18 cellular contexts compared by ENCODE assay signal in the genomic region with DNA sequence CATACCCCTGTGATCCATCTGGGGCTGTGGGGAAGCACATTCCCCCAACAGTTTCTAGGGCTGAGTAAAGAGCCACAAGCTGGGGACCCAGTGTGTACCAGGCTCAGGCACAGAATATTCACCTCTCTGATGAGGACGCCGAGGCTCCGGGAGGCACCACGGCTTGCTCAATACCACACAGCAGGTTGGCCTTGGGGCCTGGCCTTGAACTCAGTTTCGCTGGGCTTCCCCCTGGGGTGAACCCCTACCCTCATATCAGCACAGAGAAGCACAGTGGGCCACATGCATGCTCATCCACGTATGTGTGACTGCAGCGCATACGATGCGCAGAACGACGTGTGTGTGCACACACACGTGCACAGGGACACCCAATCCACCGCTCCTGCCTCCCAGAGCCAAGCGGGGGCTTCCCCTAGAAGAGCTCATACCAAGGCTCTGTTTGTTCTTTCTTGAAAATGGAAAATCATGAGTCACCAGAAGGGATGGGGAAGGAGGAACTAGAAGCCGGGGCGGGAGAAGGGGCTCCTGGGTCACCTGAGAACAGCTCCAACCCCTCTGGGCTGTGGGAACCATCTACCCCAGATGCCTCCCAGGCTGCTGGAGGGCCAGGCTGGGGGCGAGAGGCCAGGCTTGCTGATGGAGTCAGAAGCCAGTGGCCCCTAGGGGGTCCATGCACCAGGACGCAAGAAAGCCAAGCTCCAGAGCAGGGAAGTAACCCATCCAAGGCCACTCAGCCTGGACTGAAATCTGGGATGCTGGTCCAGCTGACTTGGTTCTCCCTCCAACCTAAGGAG. TPM values are rescaled to one million over a fixed set of nuclear protein-coding genes. Genes with fewer than 3 reads are reported as not detected.
DNase-seq lines count a peak whose midpoint lies in the region; ATAC-seq, FAIRE-seq and TF ChIP-seq lines count a peak whose summit lies in the region.
"Had no signal": no experiment of that assay in that cellular context is flagged by ENCODE, and none has a peak within 500 bp of the region (broad histone marks: within the 10 kb centered on the region; RNA-seq: fewer than 3 reads in every experiment).

No MANE protein-coding gene starts in this region.

- TF ChIP-seq RAD21 in HepG2 (CRISPR knock-in tag; IDR thresholded peaks at IDR 0.05), result no peak

- no peak overlapping the region for H2AFZ ChIP-seq in HepG2 (ENCODE audit: low read length)
- H2AFZ ChIP-seq: parathyroid adenoma had no signal

- TF ChIP-seq POLR2A in HepG2 (IDR thresholded peaks at IDR 0.05; ENCODE audit: insufficient read depth in 1 of 2, low read depth in 2 of 2, low read length in 2 of 2) (no peak), vagina (IDR thresholded peaks at IDR 0.05) (no peak)

- no peak overlapping the region for H3K9ac ChIP-seq in HepG2 (ENCODE audit: insufficient read depth, low read depth, low read length)
- H3K9ac ChIP-seq: parathyroid adenoma had no signal

- peaks cover 28% of the 10 kb centered on the region for H3K4me1 ChIP-seq in HepG2 (ENCODE audit: insufficient read depth, low read length)
- peaks cover 2% of the 10 kb centered on the region for H3K4me1 ChIP-seq in vagina
- H3K4me1 ChIP-seq: parathyroid adenoma had no signal

- H3K9me3 ChIP-seq in WERI-Rb-1 (ENCODE audit: severe bottlenecking), result no peaks in the 10 kb centered on the region
- no peaks in the 10 kb centered on the region for H3K9me3 ChIP-seq in HepG2 (ENCODE audit: low read length)
- peaks cover 6% of the 10 kb centered on the region for H3K9me3 ChIP-seq in vagina

- H3K27ac ChIP-seq in WERI-Rb-1 (peak overlapping the region; percentile 61), HepG2 (ENCODE audit: extremely low read length, insufficient read depth, low read length) (no peak overlapping the region), vagina (no peak overlapping the region)
- H3K27ac ChIP-seq: parathyroid adenoma, stomach had no signal

- POLR2A ChIA-PET in HepG2 (lab: Yijun Ruan, JAX), result interaction anchor here (0.7 to 1.0 kb wide), 2 partner anchors 39 to 48 kb away, joined by 3 to 4 read pairs; no protein-coding TSS in a partner anchor
- POLR2A ChIA-PET in activated CD4-positive, alpha-beta memory T cell treated with anti-CD3 and anti-CD28 coated beads, Interleukin-2, amount 10 ng/mL, durations not matched to agents 7 days and 5 days (lab: Charles Lee), result no interaction called here

- WGBS in HepG2 (ENCODE audit: low lambda C conversion rate), result 14% methylated on average over 3 of the region's 18 CpGs

- H3K36me3 Mint-ChIP-seq in activated CD4-positive, alpha-beta memory T cell treated with anti-CD3 and anti-CD28 coated beads, Interleukin-2, amount 10 ng/mL, durations not matched to agents 7 days and 5 days (ENCODE audit: low read depth), result no peaks in the 10 kb centered on the region

- ATAC-seq in HepG2 (peak; percentile 28), HG03045 (IDR thresholded peaks at IDR 0.05; ENCODE audit: unreplicated experiment) (no peak), HG03039 (IDR thresholded peaks at IDR 0.05; ENCODE audit: unreplicated experiment) (no peak)

- in situ Hi-C loops in HepG2 (cut with HindIII; ENCODE audit: extremely low pct_ligation_motif_present, low pct_unique_long_range_greater_than_20kb), result no loop called here

- no peak overlapping the region; the same call in 1 of the 2 replicates for H3K4me2 ChIP-seq in HepG2 (ENCODE audit: low read depth, low read length)

- peaks cover 5% of the 10 kb centered on the region for H3K4me1 Mint-ChIP-seq in activated CD4-positive, alpha-beta memory T cell treated with anti-CD3 and anti-CD28 coated beads, Interleukin-2, amount 10 ng/mL, durations not matched to agents 7 days and 5 days

- intact Hi-C loops in HepG2 (cut with micrococcal nuclease; ENCODE audit: unreplicated experiment), result no loop called here
- intact Hi-C loops in vagina (cut with DNase I), result no loop called here

- peaks cover 2% of the 10 kb centered on the region for H3K9me3 Mint-ChIP-seq in activated CD4-positive, alpha-beta memory T cell treated with anti-CD3 and anti-CD28 coated beads, Interleukin-2, amount 10 ng/mL, durations not matched to agents 7 days and 5 days

- CTCF ChIA-PET in HepG2 (lab: Yijun Ruan, JAX; ENCODE audit: low intra/inter-chr PET ratio, low total read pairs), result no interaction called here
- CTCF ChIA-PET in activated CD4-positive, alpha-beta memory T cell treated with anti-CD3 and anti-CD28 coated beads, Interleukin-2, amount 10 ng/mL, durations not matched to agents 7 days and 5 days (lab: Charles Lee), result interaction anchor here (0.5 to 4.4 kb wide), 5 partner anchors 20 to 98 kb away, joined by 3 to 22 read pairs (median 4); no protein-coding TSS in a partner anchor

- H4K20me1 ChIP-seq in HepG2 (ENCODE audit: insufficient read depth, low read length), result no peaks in the 10 kb centered on the region; the same call in 1 of the 2 replicates

- H3K79me2 ChIP-seq in HepG2 (ENCODE audit: insufficient read depth, low read length), result no peaks in the 10 kb centered on the region
- H3K79me2 ChIP-seq: parathyroid adenoma had no signal

- FAIRE-seq in HTR-8/SVneo (lab: Jason Lieb, UNC) (peak; percentile 40), HepG2 (lab: Jason Lieb, UNC) (no peak)
- FAIRE-seq: GM12891, kidney, small intestine had no signal

- H3K4me3 ChIP-seq in WERI-Rb-1 (ENCODE audit: low read depth, low read length), result no peak overlapping the region
- no peak overlapping the region for H3K4me3 ChIP-seq in HepG2 (replicated peaks in 1 of 3; ENCODE audit: insufficient read depth in 1 of 3, low read depth in 2 of 3, low read length in 3 of 3)
- H3K4me3 ChIP-seq in vagina, result no peak overlapping the region
- H3K4me3 ChIP-seq: stomach had no signal

- BruUV-seq in HepG2 (replicated peaks; lab: Mats Ljungman, UMichigan), result no TSS peak

- peaks cover 51% of the 10 kb centered on the region for H3K27me3 Mint-ChIP-seq in activated CD4-positive, alpha-beta memory T cell treated with anti-CD3 and anti-CD28 coated beads, Interleukin-2, amount 10 ng/mL, durations not matched to agents 7 days and 5 days

- no peak for TF ChIP-seq EP300 in HepG2 (IDR thresholded peaks at IDR 0.05; ENCODE audit: low read depth in 2 of 2, low read length in 2 of 2)
- no peak for TF ChIP-seq EP300 in HepG2 (CRISPR knock-in tag; IDR thresholded peaks at IDR 0.05; ENCODE audit: borderline replicate concordance)

- no peak for TF ChIP-seq CTCF in WERI-Rb-1 (IDR thresholded peaks at IDR 0.05; ENCODE audit: low read depth, low read length)
- no peak for TF ChIP-seq CTCF in HepG2 (CRISPR knock-in tag; IDR thresholded peaks at IDR 0.05)
- no peak for TF ChIP-seq CTCF in vagina (IDR thresholded peaks at IDR 0.05)

- no peak overlapping the region for H3K27ac Mint-ChIP-seq in activated CD4-positive, alpha-beta memory T cell treated with anti-CD3 and anti-CD28 coated beads, Interleukin-2, amount 10 ng/mL, durations not matched to agents 7 days and 5 days

- no peak overlapping the region for H3K4me3 Mint-ChIP-seq in activated CD4-positive, alpha-beta memory T cell treated with anti-CD3 and anti-CD28 coated beads, Interleukin-2, amount 10 ng/mL, durations not matched to agents 7 days and 5 days

- no peaks in the 10 kb centered on the region for H3K27me3 ChIP-seq in WERI-Rb-1 (ENCODE audit: insufficient read depth, low read depth, severe bottlenecking)
- H3K27me3 ChIP-seq in HepG2 (ENCODE audit: control insufficient read depth in 1 of 2, insufficient read depth in 2 of 2, low read length in 2 of 2), result peaks cover 0 to 4% of the 10 kb centered on the region in 2 experiments; a peak in 2 of 5 replicates
- peaks cover 5% of the 10 kb centered on the region for H3K27me3 ChIP-seq in vagina

- no peaks in the 10 kb centered on the region for H3K36me3 ChIP-seq in WERI-Rb-1
- no peaks in the 10 kb centered on the region for H3K36me3 ChIP-seq in HepG2 (replicated peaks in 1 of 2; ENCODE audit: control insufficient read depth in 1 of 2, insufficient read depth in 2 of 2, low read length in 2 of 2)
- H3K36me3 ChIP-seq in vagina, result no peaks in the 10 kb centered on the region
- H3K36me3 ChIP-seq: stomach had no signal

- DNase-seq in COLO829 (ENCODE audit: low spot score), result peak; percentile 60
- no peak for DNase-seq in HTR-8/SVneo (ENCODE audit: insufficient read length, low spot score)
- DNase-seq in WERI-Rb-1, result no peak
- DNase-seq in HepG2 (ENCODE audit: low spot score), result no peak
- no peak for DNase-seq in activated CD4-positive, alpha-beta memory T cell treated with anti-CD3 and anti-CD28 coated beads, Interleukin-2, amount 10 ng/mL, durations not matched to agents 7 days and 5 days
- DNase-seq in vagina (ENCODE audit: extremely low spot score in 2 of 2), result no peak
- DNase-seq: activated CD4-positive, alpha-beta T cell treated with anti-CD3 and anti-CD28 coated beads, Interleukin-2, amount 50 U/mL, for 4 hours; cortex of kidney; kidney; MM.1S; small intestine; stomach; T-helper 2 cell had no signal

RNA-seq across cellular contexts. Expression of gene PDE4C, which starts 4.9 kb away (rescaled TPM):
- total RNA-seq in HepG2 (2016; rRNA removed; fragmentation: Illumina TruSeq; extraction: Trizol) (0.90 and 1.4 TPM in 2 replicates), vagina (0.98 TPM)
- total RNA-seq in HepG2 (2016; cell fraction: cytosol; rRNA removed; fragmentation: Illumina TruSeq; extraction: Trizol; ENCODE audit: low read depth), result 0.30 and 0.44 TPM in 2 replicates
- total RNA-seq in HepG2 (2016; cell fraction: insoluble cytoplasmic fraction; rRNA removed; fragmentation: Illumina TruSeq; extraction: Trizol), result 0.49 and 1.5 TPM in 2 replicates
- total RNA-seq in HepG2 (2016; cell fraction: membrane; rRNA removed; fragmentation: Illumina TruSeq; extraction: Trizol), result 0.07 and 0.37 TPM in 2 replicates
- 1.7 and 2.4 TPM in 2 replicates for total RNA-seq in HepG2 (2016; cell fraction: nucleus; rRNA removed; fragmentation: Illumina TruSeq; extraction: Trizol)
- 14.0 and 17.9 TPM in 2 replicates for polyA plus RNA-seq in HepG2 (2011; rRNA removed)
- polyA plus RNA-seq in HepG2 (2011; cell fraction: cytosol; rRNA removed), result 3.4 and 4.6 TPM in 2 replicates
- 128 and 158 TPM in 2 replicates for polyA plus RNA-seq in HepG2 (2011; cell fraction: nucleus; rRNA removed)
- 2.2 and 3.2 TPM in 2 replicates for polyA plus RNA-seq in HepG2 (2012)
- not detected in 2 replicates for polyA plus RNA-seq in HepG2 (2016; cell fraction: cytosol; fragmentation: Illumina TruSeq; extraction: Trizol; ENCODE audit: low read depth)
- polyA plus RNA-seq in HepG2 (2016; cell fraction: insoluble cytoplasmic fraction; fragmentation: Illumina TruSeq; extraction: Trizol; ENCODE audit: low read depth), result 0.33 and 0.37 TPM in 2 replicates
- polyA plus RNA-seq in HepG2 (2016; cell fraction: membrane; fragmentation: Illumina TruSeq; extraction: Trizol; ENCODE audit: low read depth), result not detected in 2 replicates
- polyA plus RNA-seq in HepG2 (2016; cell fraction: nucleus; fragmentation: Illumina TruSeq; extraction: Trizol; ENCODE audit: insufficient read depth, low read depth), result 10.9 and 11.5 TPM in 2 replicates
- 0.56 and 12.3 TPM in 2 replicates for polyA minus RNA-seq in HepG2 (2011; rRNA and poly(A)+ RNA removed; ENCODE audit: low replicate concordance)
- polyA minus RNA-seq in HepG2 (2011; cell fraction: cytosol; rRNA and poly(A)+ RNA removed), result 1.5 and 3.1 TPM in 2 replicates
- polyA minus RNA-seq in HepG2 (2011; cell fraction: nucleus; rRNA and poly(A)+ RNA removed), result 30.4 and 31.1 TPM in 2 replicates
- total RNA-seq in activated CD4-positive, alpha-beta memory T cell treated with anti-CD3 and anti-CD28 coated beads, Interleukin-2, amount 10 ng/mL, durations not matched to agents 7 days and 5 days, result under 1 TPM; 0.13 to 0.18 TPM
- polyA plus RNA-seq: CD14-positive monocyte had no signal

RNA-seq across cellular contexts. Expression of gene RAB3A, which starts 27.3 kb away (rescaled TPM):
- total RNA-seq in HepG2 (2016; rRNA removed; fragmentation: Illumina TruSeq; extraction: Trizol) (0.53 and 0.58 TPM in 2 replicates), vagina (5.6 TPM)
- total RNA-seq in HepG2 (2016; cell fraction: cytosol; rRNA removed; fragmentation: Illumina TruSeq; extraction: Trizol; ENCODE audit: low read depth), result 1.5 and 2.4 TPM in 2 replicates
- total RNA-seq in HepG2 (2016; cell fraction: insoluble cytoplasmic fraction; rRNA removed; fragmentation: Illumina TruSeq; extraction: Trizol), result 0.61 and 1.2 TPM in 2 replicates
- total RNA-seq in HepG2 (2016; cell fraction: membrane; rRNA removed; fragmentation: Illumina TruSeq; extraction: Trizol), result 1.4 and 1.8 TPM in 2 replicates
- 1.0 and 1.4 TPM in 2 replicates for total RNA-seq in HepG2 (2016; cell fraction: nucleus; rRNA removed; fragmentation: Illumina TruSeq; extraction: Trizol)
- polyA plus RNA-seq in HepG2 (2011; rRNA removed), result 0.95 and 0.98 TPM in 2 replicates
- 1.4 TPM in 2 replicates for polyA plus RNA-seq in HepG2 (2011; cell fraction: cytosol; rRNA removed)
- 2.7 and 3.2 TPM in 2 replicates for polyA plus RNA-seq in HepG2 (2011; cell fraction: nucleus; rRNA removed)
- polyA plus RNA-seq in HepG2 (2012), result 1.8 and 2.1 TPM in 2 replicates
- 0.90 and 0.94 TPM in 2 replicates for polyA plus RNA-seq in HepG2 (2016; cell fraction: cytosol; fragmentation: Illumina TruSeq; extraction: Trizol; ENCODE audit: low read depth)
- polyA plus RNA-seq in HepG2 (2016; cell fraction: insoluble cytoplasmic fraction; fragmentation: Illumina TruSeq; extraction: Trizol; ENCODE audit: low read depth), result 1.1 and 2.1 TPM in 2 replicates
- polyA plus RNA-seq in HepG2 (2016; cell fraction: membrane; fragmentation: Illumina TruSeq; extraction: Trizol; ENCODE audit: low read depth), result 1.1 TPM in 2 replicates
- 2.0 and 3.3 TPM in 2 replicates for polyA plus RNA-seq in HepG2 (2016; cell fraction: nucleus; fragmentation: Illumina TruSeq; extraction: Trizol; ENCODE audit: insufficient read depth, low read depth)
- 4.2 and 9.4 TPM in 2 replicates for polyA minus RNA-seq in HepG2 (2011; rRNA and poly(A)+ RNA removed; ENCODE audit: low replicate concordance)
- 3.9 and 4.1 TPM in 2 replicates for polyA minus RNA-seq in HepG2 (2011; cell fraction: cytosol; rRNA and poly(A)+ RNA removed)
- 0.64 and 1.2 TPM in 2 replicates for polyA minus RNA-seq in HepG2 (2011; cell fraction: nucleus; rRNA and poly(A)+ RNA removed)
- total RNA-seq in activated CD4-positive, alpha-beta memory T cell treated with anti-CD3 and anti-CD28 coated beads, Interleukin-2, amount 10 ng/mL, durations not matched to agents 7 days and 5 days, result 1 to 10 TPM; 3.7 to 5.3 TPM

RNA-seq across cellular contexts. Expression of gene MPV17L2, which starts 38.1 kb away (rescaled TPM):
- 13.0 and 16.7 TPM in 2 replicates for total RNA-seq in HepG2 (2016; rRNA removed; fragmentation: Illumina TruSeq; extraction: Trizol)
- total RNA-seq in HepG2 (2016; cell fraction: cytosol; rRNA removed; fragmentation: Illumina TruSeq; extraction: Trizol; ENCODE audit: low read depth), result 5.8 and 6.2 TPM in 2 replicates
- 13.4 and 17.8 TPM in 2 replicates for total RNA-seq in HepG2 (2016; cell fraction: insoluble cytoplasmic fraction; rRNA removed; fragmentation: Illumina TruSeq; extraction: Trizol)
- total RNA-seq in HepG2 (2016; cell fraction: membrane; rRNA removed; fragmentation: Illumina TruSeq; extraction: Trizol), result 8.3 and 11.1 TPM in 2 replicates
- total RNA-seq in HepG2 (2016; cell fraction: nucleus; rRNA removed; fragmentation: Illumina TruSeq; extraction: Trizol), result 9.2 and 11.2 TPM in 2 replicates
- 12.4 and 13.6 TPM in 2 replicates for polyA plus RNA-seq in HepG2 (2011; rRNA removed)
- 8.7 and 13.2 TPM in 2 replicates for polyA plus RNA-seq in HepG2 (2011; cell fraction: cytosol; rRNA removed)
- polyA plus RNA-seq in HepG2 (2011; cell fraction: nucleus; rRNA removed), result 5.8 and 6.4 TPM in 2 replicates
- 6.0 and 9.4 TPM in 2 replicates for polyA plus RNA-seq in HepG2 (2012)
- polyA plus RNA-seq in HepG2 (2016; cell fraction: cytosol; fragmentation: Illumina TruSeq; extraction: Trizol; ENCODE audit: low read depth), result 7.8 and 8.4 TPM in 2 replicates
- polyA plus RNA-seq in HepG2 (2016; cell fraction: insoluble cytoplasmic fraction; fragmentation: Illumina TruSeq; extraction: Trizol; ENCODE audit: low read depth), result 21.7 TPM in 2 replicates
- 9.2 and 11.9 TPM in 2 replicates for polyA plus RNA-seq in HepG2 (2016; cell fraction: membrane; fragmentation: Illumina TruSeq; extraction: Trizol; ENCODE audit: low read depth)
- 27.8 and 29.4 TPM in 2 replicates for polyA plus RNA-seq in HepG2 (2016; cell fraction: nucleus; fragmentation: Illumina TruSeq; extraction: Trizol; ENCODE audit: insufficient read depth, low read depth)
- polyA minus RNA-seq in HepG2 (2011; rRNA and poly(A)+ RNA removed; ENCODE audit: low replicate concordance), result 22.3 and 69.9 TPM in 2 replicates
- 3.4 and 4.1 TPM in 2 replicates for polyA minus RNA-seq in HepG2 (2011; cell fraction: cytosol; rRNA and poly(A)+ RNA removed)
- 2.5 and 3.7 TPM in 2 replicates for polyA minus RNA-seq in HepG2 (2011; cell fraction: nucleus; rRNA and poly(A)+ RNA removed)
- total RNA-seq in activated CD4-positive, alpha-beta memory T cell treated with anti-CD3 and anti-CD28 coated beads, Interleukin-2, amount 10 ng/mL, durations not matched to agents 7 days and 5 days, result 1 to 10 TPM; 6.2 to 6.3 TPM
- 10.3 TPM for total RNA-seq in vagina

RNA-seq across cellular contexts. Expression of gene IQCN, which starts 43.1 kb away (rescaled TPM):
- total RNA-seq in HepG2 (2016; rRNA removed; fragmentation: Illumina TruSeq; extraction: Trizol), result 0.04 and 0.07 TPM in 2 replicates
- total RNA-seq in HepG2 (2016; cell fraction: cytosol; rRNA removed; fragmentation: Illumina TruSeq; extraction: Trizol; ENCODE audit: low read depth), result not detected in 2 replicates
- total RNA-seq in HepG2 (2016; cell fraction: insoluble cytoplasmic fraction; rRNA removed; fragmentation: Illumina TruSeq; extraction: Trizol), result 0.04 TPM in 1 of 2 replicates, not detected in the other
- not detected in 2 replicates for total RNA-seq in HepG2 (2016; cell fraction: membrane; rRNA removed; fragmentation: Illumina TruSeq; extraction: Trizol)
- total RNA-seq in HepG2 (2016; cell fraction: nucleus; rRNA removed; fragmentation: Illumina TruSeq; extraction: Trizol), result 0.13 TPM in 1 of 2 replicates, not detected in the other
- polyA plus RNA-seq in HepG2 (2011; rRNA removed), result 0.14 and 0.18 TPM in 2 replicates
- polyA plus RNA-seq in HepG2 (2011; cell fraction: cytosol; rRNA removed), result 0.03 and 0.04 TPM in 2 replicates
- polyA plus RNA-seq in HepG2 (2011; cell fraction: nucleus; rRNA removed), result 1.3 and 1.5 TPM in 2 replicates
- 0.13 TPM in 2 replicates for polyA plus RNA-seq in HepG2 (2012)
- polyA plus RNA-seq in HepG2 (2016; cell fraction: cytosol; fragmentation: Illumina TruSeq; extraction: Trizol; ENCODE audit: low read depth), result not detected in 2 replicates
- not detected in 2 replicates for polyA plus RNA-seq in HepG2 (2016; cell fraction: insoluble cytoplasmic fraction; fragmentation: Illumina TruSeq; extraction: Trizol; ENCODE audit: low read depth)
- not detected in 2 replicates for polyA plus RNA-seq in HepG2 (2016; cell fraction: membrane; fragmentation: Illumina TruSeq; extraction: Trizol; ENCODE audit: low read depth)
- polyA plus RNA-seq in HepG2 (2016; cell fraction: nucleus; fragmentation: Illumina TruSeq; extraction: Trizol; ENCODE audit: insufficient read depth, low read depth), result 0.25 and 0.49 TPM in 2 replicates
- 0.26 and 0.91 TPM in 2 replicates for polyA minus RNA-seq in HepG2 (2011; rRNA and poly(A)+ RNA removed; ENCODE audit: low replicate concordance)
- 0.53 TPM in 1 of 2 replicates, not detected in the other for polyA minus RNA-seq in HepG2 (2011; cell fraction: cytosol; rRNA and poly(A)+ RNA removed)
- polyA minus RNA-seq in HepG2 (2011; cell fraction: nucleus; rRNA and poly(A)+ RNA removed), result 0.52 and 0.62 TPM in 2 replicates
- total RNA-seq in activated CD4-positive, alpha-beta memory T cell treated with anti-CD3 and anti-CD28 coated beads, Interleukin-2, amount 10 ng/mL, durations not matched to agents 7 days and 5 days, result 1 to 10 TPM; 1.6 to 1.7 TPM
- 4.4 TPM for total RNA-seq in vagina
- polyA plus RNA-seq: CD14-positive monocyte had no signal

RNA-seq across cellular contexts. Expression of gene JUND, which starts 50.3 kb away (rescaled TPM):
- total RNA-seq in HepG2 (2016; rRNA removed; fragmentation: Illumina TruSeq; extraction: Trizol), result 31.8 and 41.2 TPM in 2 replicates
- total RNA-seq in HepG2 (2016; cell fraction: cytosol; rRNA removed; fragmentation: Illumina TruSeq; extraction: Trizol; ENCODE audit: low read depth), result 36.4 and 41.0 TPM in 2 replicates
- total RNA-seq in HepG2 (2016; cell fraction: insoluble cytoplasmic fraction; rRNA removed; fragmentation: Illumina TruSeq; extraction: Trizol), result 30.0 and 40.6 TPM in 2 replicates
- 68.5 and 98.0 TPM in 2 replicates for total RNA-seq in HepG2 (2016; cell fraction: membrane; rRNA removed; fragmentation: Illumina TruSeq; extraction: Trizol)
- total RNA-seq in HepG2 (2016; cell fraction: nucleus; rRNA removed; fragmentation: Illumina TruSeq; extraction: Trizol), result 23.4 and 45.2 TPM in 2 replicates
- 59.8 and 124 TPM in 2 replicates for polyA plus RNA-seq in HepG2 (2011; rRNA removed)
- 93.9 and 178 TPM in 2 replicates for polyA plus RNA-seq in HepG2 (2011; cell fraction: cytosol; rRNA removed)
- polyA plus RNA-seq in HepG2 (2011; cell fraction: nucleus; rRNA removed), result 129 and 136 TPM in 2 replicates
- 44.0 and 66.6 TPM in 2 replicates for polyA plus RNA-seq in HepG2 (2012)
- 85.1 and 91.8 TPM in 2 replicates for polyA plus RNA-seq in HepG2 (2016; cell fraction: cytosol; fragmentation: Illumina TruSeq; extraction: Trizol; ENCODE audit: low read depth)
- 74.4 and 76.0 TPM in 2 replicates for polyA plus RNA-seq in HepG2 (2016; cell fraction: insoluble cytoplasmic fraction; fragmentation: Illumina TruSeq; extraction: Trizol; ENCODE audit: low read depth)
- 131 and 149 TPM in 2 replicates for polyA plus RNA-seq in HepG2 (2016; cell fraction: membrane; fragmentation: Illumina TruSeq; extraction: Trizol; ENCODE audit: low read depth)
- polyA plus RNA-seq in HepG2 (2016; cell fraction: nucleus; fragmentation: Illumina TruSeq; extraction: Trizol; ENCODE audit: insufficient read depth, low read depth), result 77.1 and 84.7 TPM in 2 replicates
- 49.7 and 194 TPM in 2 replicates for polyA minus RNA-seq in HepG2 (2011; rRNA and poly(A)+ RNA removed; ENCODE audit: low replicate concordance)
- 164 and 168 TPM in 2 replicates for polyA minus RNA-seq in HepG2 (2011; cell fraction: cytosol; rRNA and poly(A)+ RNA removed)
- 60.5 and 91.9 TPM in 2 replicates for polyA minus RNA-seq in HepG2 (2011; cell fraction: nucleus; rRNA and poly(A)+ RNA removed)
- total RNA-seq in activated CD4-positive, alpha-beta memory T cell treated with anti-CD3 and anti-CD28 coated beads, Interleukin-2, amount 10 ng/mL, durations not matched to agents 7 days and 5 days, result 100 to 1,000 TPM; 390 to 402 TPM
- 531 TPM for total RNA-seq in vagina
